13 cellular contexts compared by ENCODE assay signal in genomic region chr19:40721936-40722661, GRCh38. TPM values are rescaled to one million over a fixed set of nuclear protein-coding genes. Genes with fewer than 3 reads are reported as not detected.
DNase-seq lines count a peak whose midpoint lies in the region; ATAC-seq lines count a peak whose summit lies in the region.
"Had no signal": no experiment of that assay in that cellular context is flagged by ENCODE, and none has a peak within 500 bp of the region (broad histone marks: within the 10 kb centered on the region; RNA-seq: fewer than 3 reads in every experiment).

No MANE protein-coding gene starts in this region.

- H3K27ac Mint-ChIP-seq in stimulated activated effector memory CD8-positive, alpha-beta T cell treated with anti-CD3 and anti-CD28 coated beads, Interleukin-12 subunit alpha, Interleukin-12 subunit beta, amount 100 ng/mL, for 72 hours: peak overlapping the region; percentile 26
- H3K27ac Mint-ChIP-seq: CD8-positive, alpha-beta T cell; dendritic cell treated with granulocyte-macrophage colony-stimulating factor and Interleukin-4, amounts not matched to agents 40 ng/mL and 50 ng/mL, for 4 days had no signal

- peak overlapping the region; percentile 11 for H3K27ac ChIP-seq in caudate nucleus (ENCODE audit: low read depth, low read length)
- H3K27ac ChIP-seq: neutrophil had no signal

- DNase-seq in LHCN-M2 (ENCODE audit: low read depth) (peak; percentile 34), caudate nucleus (lab: John Stamatoyannopoulos, UW) (peak in 3 of 61 donors; percentile 18 to 69 (median 18)), kidney tubule cell (ENCODE audit: low spot score) (peak; percentile 66), DMS79 treated with DMSO at 0.1 percent for 48 hours (lab: John Stamatoyannopoulos, UW) (no peak), NCI-H748 treated with DMSO at 0.1 percent for 48 hours (lab: John Stamatoyannopoulos, UW) (no peak)
- no peak for DNase-seq in stimulated activated effector memory CD8-positive, alpha-beta T cell treated with anti-CD3 and anti-CD28 coated beads, Interleukin-12 subunit alpha, Interleukin-12 subunit beta, amount 100 ng/mL, for 72 hours (ENCODE audit: low spot score in 2 of 2)
- DNase-seq in stimulated activated CD4-positive, alpha-beta T cell treated with anti-CD3 and anti-CD28 coated beads, Interleukin-2, amount 100 ng/mL, for 48 hours: no peak
- DNase-seq: activated CD4-positive, alpha-beta T cell treated with anti-CD3 and anti-CD28 coated beads for 1 hour; CD8-positive, alpha-beta T cell; NCI-H446 had no signal

- no peak overlapping the region for H3K4me3 Mint-ChIP-seq in stimulated activated effector memory CD8-positive, alpha-beta T cell treated with anti-CD3 and anti-CD28 coated beads, Interleukin-12 subunit alpha, Interleukin-12 subunit beta, amount 100 ng/mL, for 72 hours
- H3K4me3 Mint-ChIP-seq: CD8-positive, alpha-beta T cell; dendritic cell treated with granulocyte-macrophage colony-stimulating factor and Interleukin-4, amounts not matched to agents 40 ng/mL and 50 ng/mL, for 4 days had no signal

- ATAC-seq in stimulated activated effector memory CD8-positive, alpha-beta T cell treated with anti-CD3 and anti-CD28 coated beads, Interleukin-12 subunit alpha, Interleukin-12 subunit beta, amount 100 ng/mL, for 72 hours: no peak
- ATAC-seq in HG02678 (IDR thresholded peaks at IDR 0.05; ENCODE audit: unreplicated experiment): no peak
- ATAC-seq: CD8-positive, alpha-beta T cell had no signal

- no peaks in the 10 kb centered on the region for H3K9me3 Mint-ChIP-seq in stimulated activated effector memory CD8-positive, alpha-beta T cell treated with anti-CD3 and anti-CD28 coated beads, Interleukin-12 subunit alpha, Interleukin-12 subunit beta, amount 100 ng/mL, for 72 hours
- H3K9me3 Mint-ChIP-seq: CD8-positive, alpha-beta T cell; dendritic cell treated with granulocyte-macrophage colony-stimulating factor and Interleukin-4, amounts not matched to agents 40 ng/mL and 50 ng/mL, for 4 days had no signal

- H3K36me3 Mint-ChIP-seq in stimulated activated effector memory CD8-positive, alpha-beta T cell treated with anti-CD3 and anti-CD28 coated beads, Interleukin-12 subunit alpha, Interleukin-12 subunit beta, amount 100 ng/mL, for 72 hours: peaks cover 60% of the 10 kb centered on the region

- H3K4me1 Mint-ChIP-seq in stimulated activated effector memory CD8-positive, alpha-beta T cell treated with anti-CD3 and anti-CD28 coated beads, Interleukin-12 subunit alpha, Interleukin-12 subunit beta, amount 100 ng/mL, for 72 hours: peaks cover 73% of the 10 kb centered on the region

RNA-seq across cellular contexts. Expression of gene ITPKC, which starts 5.2 kb away (rescaled TPM):
- 9.2 and 11.1 TPM in 2 replicates for total RNA-seq in LHCN-M2 (2014; rRNA removed)
- polyA plus RNA-seq in LHCN-M2 (2012): 7.4 TPM

RNA-seq across cellular contexts. Expression of gene COQ8B, which starts 5.4 kb away (rescaled TPM):
- 37.2 and 54.7 TPM in 2 replicates for total RNA-seq in LHCN-M2 (2014; rRNA removed)
- polyA plus RNA-seq in LHCN-M2 (2012): 26.3 TPM

RNA-seq across cellular contexts. Expression of gene ACTMAP, which starts 28.2 kb away (rescaled TPM):
- total RNA-seq in LHCN-M2 (2014; rRNA removed): 1.6 and 2.0 TPM in 2 replicates
- polyA plus RNA-seq in LHCN-M2 (2012): 5.5 TPM

RNA-seq across cellular contexts. Expression of gene SNRPA, which starts 28.9 kb away (rescaled TPM):
- total RNA-seq in LHCN-M2 (2014; rRNA removed): 97.5 and 115 TPM in 2 replicates
- 88.9 TPM for polyA plus RNA-seq in LHCN-M2 (2012)

RNA-seq across cellular contexts. Expression of gene NUMBL, which starts 31.6 kb away (rescaled TPM):
- total RNA-seq in LHCN-M2 (2014; rRNA removed): 39.9 and 41.3 TPM in 2 replicates
- 25.5 TPM for polyA plus RNA-seq in LHCN-M2 (2012)

Comparison
In these comparisons a context has a peak if more than half of its experiments do, and no peak if none do; other contexts are left out.
1. DNase-seq: peak in LHCN-M2 (single experiment) and kidney tubule cell (single experiment); none in stimulated activated effector memory CD8-positive, alpha-beta T cell treated with anti-CD3 and anti-CD28 coated beads, Interleukin-12 subunit alpha, Interleukin-12 subunit beta, amount 100 ng/mL, for 72 hours (0 of 2), DMS79 treated with DMSO at 0.1 percent for 48 hours (single experiment), stimulated activated CD4-positive, alpha-beta T cell treated with anti-CD3 and anti-CD28 coated beads, Interleukin-2, amount 100 ng/mL, for 48 hours (0 of 2) and NCI-H748 treated with DMSO at 0.1 percent for 48 hours (single experiment).